ENCODE assay signal across 8 cellular contexts in genomic region chr10:92239185-92239599, GRCh38. TPM values are rescaled to one million over a fixed set of nuclear protein-coding genes. Genes with fewer than 3 reads are reported as not detected.
DNase-seq lines count a peak whose midpoint lies in the region; ATAC-seq, FAIRE-seq and TF ChIP-seq lines count a peak whose summit lies in the region.
"Had no signal": no experiment of that assay in that cellular context is flagged by ENCODE, and none has a peak within 500 bp of the region (broad histone marks: within the 10 kb centered on the region; RNA-seq: fewer than 3 reads in every experiment).

No MANE protein-coding gene starts in this region.

- DNase-seq in HL-60 (ENCODE audit: low read depth in 1 of 2, low spot score in 1 of 2) (no peak), adrenal gland (peak in 3 of 7 donors; percentile 13 to 28 (median 26)), kidney (no peak), stomach (no peak), ureter (ENCODE audit: low spot score) (no peak), HTR-8/SVneo (ENCODE audit: insufficient read length, low spot score) (no peak)

- H3K27ac ChIP-seq in HL-60 (replicated peaks), result no peak overlapping the region
- peak overlapping the region; percentile 66 to 95 (median 89) for H3K27ac ChIP-seq in adrenal gland
- peak overlapping the region; percentile 83 to 88 for H3K27ac ChIP-seq in kidney (ENCODE audit: low read depth in 2 of 2, low read length in 2 of 2)
- peak overlapping the region; percentile 85 to 91 (median 89) for H3K27ac ChIP-seq in stomach

- no peak for TF ChIP-seq EP300 in stomach (IDR thresholded peaks at IDR 0.05)

- peak overlapping the region; percentile 38 to 59 for H3K9ac ChIP-seq in kidney (ENCODE audit: low read length in 2 of 2)

- H3K4me1 ChIP-seq in adrenal gland (replicated peaks in 1 of 2) (peaks cover 27 to 62% of the 10 kb centered on the region in 2 donors), kidney (ENCODE audit: control insufficient read depth in 1 of 2, insufficient read depth in 1 of 2, low read depth in 1 of 2, low read length in 2 of 2) (peaks cover 3% of the 10 kb centered on the region in 2 donors), stomach (peaks cover 12 to 65% (median 46%) of the 10 kb centered on the region in 4 donors)

- H3K36me3 ChIP-seq in adrenal gland (replicated peaks in 1 of 2), result no peaks in the 10 kb centered on the region
- H3K36me3 ChIP-seq in kidney (ENCODE audit: control insufficient read depth in 1 of 2, insufficient read depth in 2 of 2, low read length in 2 of 2), result no peaks in the 10 kb centered on the region
- peaks cover 4 to 8% (median 5%) of the 10 kb centered on the region in 4 donors for H3K36me3 ChIP-seq in stomach

- FAIRE-seq in kidney (lab: Jason Lieb, UNC) (no peak), HTR-8/SVneo (lab: Jason Lieb, UNC) (no peak)
- FAIRE-seq: TTC549 had no signal

- TF ChIP-seq CTCF in HL-60 (IDR thresholded peaks at IDR 0.05; ENCODE audit: insufficient read depth, low read length) (no peak), adrenal gland (IDR thresholded peaks at IDR 0.05) (no peak), kidney (IDR thresholded peaks at IDR 0.05; ENCODE audit: borderline replicate concordance, extremely low read depth, insufficient read depth) (no peak), stomach (IDR thresholded peaks at IDR 0.05) (no peak)

- WGBS in adrenal gland, 4 donors, result 23 to 41% (median 32%) methylated on average over 15 to 27 of the region's 27 CpGs
- WGBS in stomach, 5 donors, result 18 to 56% (median 20%) methylated on average over 15 to 27 of the region's 27 CpGs

- H3K27me3 ChIP-seq in HL-60 (ENCODE audit: insufficient read depth, poor library complexity, severe bottlenecking) (no peaks in the 10 kb centered on the region), adrenal gland (no peaks in the 10 kb centered on the region), stomach (no peaks in the 10 kb centered on the region)

- no peak for TF ChIP-seq POLR2A in adrenal gland (IDR thresholded peaks at IDR 0.05)
- TF ChIP-seq POLR2A in stomach (IDR thresholded peaks at IDR 0.05), result no peak

- peak overlapping the region; percentile 73 for H3K4me3 ChIP-seq in HL-60 (replicated peaks; ENCODE audit: insufficient read depth, low read length)
- H3K4me3 ChIP-seq in adrenal gland, result peak overlapping the region; percentile 39 to 93 (median 78)
- peak overlapping the region; percentile 87 to 98 for H3K4me3 ChIP-seq in kidney (ENCODE audit: low read length in 2 of 2)
- peak overlapping the region; percentile 69 to 89 (median 78) for H3K4me3 ChIP-seq in stomach

- intact Hi-C loops in adrenal gland (cut with DNase I), result no loop called here
- intact Hi-C loops in kidney (cut with DNase I), result no loop called here
- intact Hi-C loops in stomach (cut with DNase I; ENCODE audit: low total_unique reads), result no loop called here

- ATAC-seq in GM19395 (IDR thresholded peaks at IDR 0.05; ENCODE audit: unreplicated experiment), result no peak

- H3K9me3 ChIP-seq in adrenal gland (replicated peaks in 1 of 3), result no peaks in the 10 kb centered on the region
- no peaks in the 10 kb centered on the region for H3K9me3 ChIP-seq in kidney (ENCODE audit: control insufficient read depth in 1 of 2, low read length in 2 of 2)
- no peaks in the 10 kb centered on the region for H3K9me3 ChIP-seq in stomach

RNA-seq across cellular contexts. Expression of gene CPEB3, which starts 51.7 kb away (rescaled TPM):
- total RNA-seq in adrenal gland (10 to 100 TPM in 1 of 8 donors, 1 to 10 TPM in 7; 5.1 to 13.4 (median 7.6) TPM), kidney (7.4 TPM), stomach (10 to 100 TPM in 2 of 5 donors, 1 to 10 TPM in 3; 2.0 to 11.2 (median 6.6) TPM), ureter (6.0 TPM)
- polyA plus RNA-seq in adrenal gland (1 to 10 TPM; 1.6 to 6.4 (median 3.0) TPM), kidney (ENCODE audit: insufficient read depth, low read depth, low replicate concordance) (2.3 TPM), stomach (1 to 10 TPM; 1.3 to 1.8 (median 1.3) TPM)

RNA-seq across cellular contexts. Expression of gene MARCHF5, which starts 51.8 kb away (rescaled TPM):
- total RNA-seq in adrenal gland (10 to 100 TPM; 12.0 to 61.9 (median 32.4) TPM), kidney (36.1 TPM), stomach (10 to 100 TPM in 1 of 5 donors, 1 to 10 TPM in 4; 1.2 to 37.1 (median 4.9) TPM), ureter (34.2 TPM)
- polyA plus RNA-seq in adrenal gland (10 to 100 TPM; 10.0 to 47.5 (median 10.5) TPM), kidney (ENCODE audit: insufficient read depth, low read depth, low replicate concordance) (24.2 TPM), stomach (10 to 100 TPM; 13.2 to 17.1 (median 16.4) TPM)
